In the genomic region with DNA sequence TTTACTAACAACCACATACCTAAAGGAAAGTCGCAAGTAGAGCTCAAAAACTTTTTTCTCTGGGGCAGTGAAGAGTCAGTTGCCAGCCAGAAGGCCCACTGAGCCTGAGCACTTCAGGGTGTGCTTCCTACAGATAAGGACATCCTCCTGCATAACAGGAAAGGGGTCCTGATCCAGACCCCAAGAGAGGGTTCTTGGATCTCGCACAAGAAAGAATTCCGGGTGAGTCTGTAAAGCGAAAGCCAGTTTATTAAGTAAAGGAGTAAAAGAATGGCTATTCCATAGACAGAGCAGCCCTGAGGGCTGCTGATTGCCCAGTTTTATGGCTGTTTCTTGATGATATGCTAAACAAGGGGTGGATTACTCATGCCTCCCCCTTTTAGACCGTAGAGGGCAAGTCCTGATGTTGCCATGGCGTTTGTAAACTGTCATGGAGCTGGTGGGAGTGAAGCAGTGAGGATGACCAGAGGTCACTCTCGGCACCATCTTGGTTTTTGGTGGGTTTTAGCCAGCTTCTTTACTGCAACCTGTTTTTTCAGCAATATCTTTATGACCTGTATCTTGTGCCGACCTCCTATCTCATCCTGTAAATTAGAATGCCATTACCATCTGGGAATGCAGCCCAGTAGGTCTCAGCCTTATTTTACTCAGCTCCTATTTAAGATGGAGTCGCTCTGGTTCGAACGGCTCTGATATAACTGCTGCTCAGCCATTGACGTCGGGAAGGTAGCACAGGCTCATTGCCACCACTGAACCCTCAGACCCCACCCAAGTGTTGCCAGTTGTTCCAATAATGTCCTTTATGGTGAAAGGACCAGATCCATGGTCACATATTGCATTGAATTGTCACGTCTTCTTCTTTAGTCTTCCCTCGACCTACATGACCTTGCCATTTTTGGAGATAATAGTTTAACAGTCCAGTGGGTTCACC, we compare ENCODE assay signal across 12 cellular contexts.
DNase-seq lines count a peak whose midpoint lies in the region; FAIRE-seq and TF ChIP-seq lines count a peak whose summit lies in the region.
"Had no signal": no experiment of that assay in that cellular context is flagged by ENCODE, and none has a peak within 500 bp of the region (broad histone marks: within the 10 kb centered on the region; RNA-seq: fewer than 3 reads in every experiment).

No MANE protein-coding gene starts in this region.

- TF ChIP-seq POLR2A in endothelial cell of umbilical vein (IDR thresholded peaks at IDR 0.05; ENCODE audit: low read depth, low read length) = no peak
- no peak for TF ChIP-seq POLR2A in uterus (IDR thresholded peaks at IDR 0.05)

- H3K4me1 ChIP-seq in PC-9 (replicated peaks; ENCODE audit: insufficient read depth) = peaks cover 79% of the 10 kb centered on the region
- H3K4me1 ChIP-seq in endothelial cell of umbilical vein (ENCODE audit: control insufficient read depth, extremely low read depth, insufficient read depth, low read length) = peaks cover 41% of the 10 kb centered on the region
- H3K4me1 ChIP-seq in uterus = peaks cover 22 to 35% of the 10 kb centered on the region in 2 donors

- H2AFZ ChIP-seq in PC-9 = no peak overlapping the region
- H2AFZ ChIP-seq in endothelial cell of umbilical vein (ENCODE audit: low read depth, low read length) = peak overlapping the region; percentile 33

- H3F3A ChIP-seq in PC-9 (ENCODE audit: insufficient read depth, low read depth) = peaks cover 53% of the 10 kb centered on the region

- peak overlapping the region; percentile 70 to 91 (median 87) for H3K27ac Mint-ChIP-seq in nephron
- H3K27ac Mint-ChIP-seq: activated B cell treated with CpG ODN at 0.5 μM for 24 hours had no signal

- H4K20me1 ChIP-seq in PC-9 (ENCODE audit: insufficient read depth) (no peaks in the 10 kb centered on the region), endothelial cell of umbilical vein (replicated peaks; ENCODE audit: control insufficient read depth, extremely low read depth, insufficient read depth, low read length) (no peaks in the 10 kb centered on the region)

- CTCF ChIA-PET in PC-9 (lab: Charles Lee) = interaction anchor here (0.7 to 1.1 kb wide), 2 partner anchors 11 to 221 kb away, joined by 4 to 5 read pairs; no protein-coding TSS in a partner anchor
- CTCF ChIA-PET in endothelial cell of umbilical vein (lab: Charles Lee) = interaction anchor here (0.8 to 4.0 kb wide), 13 partner anchors 10 to 192 kb away, joined by 3 to 25 read pairs (median 5); no protein-coding TSS in a partner anchor

- H3K9me2 ChIP-seq in PC-9 (ENCODE audit: insufficient read depth) = no peaks in the 10 kb centered on the region

- H3K9me3 Mint-ChIP-seq in nephron = peaks cover 35% of the 10 kb centered on the region

- intact Hi-C loops in PC-9 (cut with micrococcal nuclease; ENCODE audit: unreplicated experiment) (loop anchor here (5.0 kb wide), 1 partner anchor 80 kb away; no protein-coding TSS in a partner anchor), endothelial cell of umbilical vein (cut with micrococcal nuclease) (loop anchor here (1.0 kb wide), 2 partner anchors 12 to 192 kb away; no protein-coding TSS in a partner anchor), uterus (cut with DNase I; ENCODE audit: low total_unique reads) (no loop called here)

- H3K79me2 ChIP-seq in PC-9 (ENCODE audit: low read depth) (no peaks in the 10 kb centered on the region), endothelial cell of umbilical vein (ENCODE audit: control insufficient read depth, insufficient read depth, low read length) (no peaks in the 10 kb centered on the region)

- peak overlapping the region; percentile 100 for H3K27ac ChIP-seq in PC-9
- H3K27ac ChIP-seq in endothelial cell of umbilical vein (ENCODE audit: insufficient read depth, low read depth, low read length) = peak overlapping the region; percentile 96
- peak overlapping the region; percentile 94 to 95 for H3K27ac ChIP-seq in uterus

- POLR2A ChIA-PET in PC-9 (lab: Charles Lee; ENCODE audit: unreplicated experiment) (interaction anchor here (0.7 kb wide), 1 partner anchor 25 kb away, joined by 5 read pairs; no protein-coding TSS in a partner anchor), endothelial cell of umbilical vein (lab: Charles Lee) (interaction anchor here (1.6 to 3.4 kb wide), 3 partner anchors 11 to 26 kb away, joined by 3 to 19 read pairs (median 18); no protein-coding TSS in a partner anchor)

- no peaks in the 10 kb centered on the region for H3K27me3 ChIP-seq in PC-9 (ENCODE audit: insufficient read depth, low read depth)
- no peaks in the 10 kb centered on the region for H3K27me3 ChIP-seq in endothelial cell of umbilical vein (ENCODE audit: control insufficient read depth in 2 of 2, insufficient read depth in 2 of 2, low read length in 2 of 2)
- H3K27me3 ChIP-seq in uterus = no peaks in the 10 kb centered on the region

- peaks cover 31% of the 10 kb centered on the region for H3K4me1 Mint-ChIP-seq in nephron

- DNase-seq in PC-9 (no peak), endothelial cell of umbilical vein (ENCODE audit: low read depth, low spot score) (peak; percentile 91), uterus (peak; percentile 56 to 85), COLO829 (ENCODE audit: low spot score) (no peak), NCI-H69 (lab: John Stamatoyannopoulos, UW) (no peak), anterior cingulate cortex (lab: John Stamatoyannopoulos, UW) (no peak)
- DNase-seq: activated B cell treated with CpG ODN at 0.5 μM for 24 hours; activated effector memory CD4-positive, alpha-beta T cell treated with anti-CD3 and anti-CD28 coated beads, Interleukin-2, amount 50 U/mL, for 16 hours; NCI-H1436; stimulated activated naive CD4-positive, alpha-beta T cell treated with Interleukin-2 at 50 U/mL for 16 hours had no signal

- no peaks in the 10 kb centered on the region for H3K9me3 ChIP-seq in PC-9 (ENCODE audit: insufficient read depth, low read depth)
- no peaks in the 10 kb centered on the region for H3K9me3 ChIP-seq in endothelial cell of umbilical vein (replicated peaks; ENCODE audit: control insufficient read depth, insufficient read depth, low read length)
- no peaks in the 10 kb centered on the region for H3K9me3 ChIP-seq in uterus

- H3K4me3 Mint-ChIP-seq in nephron = no peak overlapping the region
- H3K4me3 Mint-ChIP-seq: activated B cell treated with CpG ODN at 0.5 μM for 24 hours had no signal

- no TSS peak for BruUV-seq in PC-9 (replicated peaks; lab: Mats Ljungman, UMichigan)
- no TSS peak for BruUV-seq in endothelial cell of umbilical vein (replicated peaks; lab: Mats Ljungman, UMichigan)

- no peak overlapping the region for H3K4me3 ChIP-seq in PC-9
- peak overlapping the region in 1 of 3 experiments; percentile 8 for H3K4me3 ChIP-seq in endothelial cell of umbilical vein (replicated peaks in 1 of 3; ENCODE audit: insufficient read depth in 1 of 3, low read depth in 1 of 3, low read length in 3 of 3)
- no peak overlapping the region for H3K4me3 ChIP-seq in uterus

- peaks cover 5% of the 10 kb centered on the region for H3K27me3 Mint-ChIP-seq in nephron (ENCODE audit: low read depth)

- peaks cover 16% of the 10 kb centered on the region for H3K36me3 Mint-ChIP-seq in nephron (ENCODE audit: low read depth)

- H3K9me1 ChIP-seq in endothelial cell of umbilical vein (replicated peaks; ENCODE audit: control insufficient read depth, extremely low read depth, insufficient read depth, low read length) = no peaks in the 10 kb centered on the region

- dilution Hi-C loops in endothelial cell of umbilical vein (cut with MboI; ENCODE audit: extremely low pct_ligation_motif_present, low sequenced_read_pairs) = no loop called here

- peak overlapping the region; percentile 90 for H3K9ac ChIP-seq in endothelial cell of umbilical vein (replicated peaks; ENCODE audit: extremely low read depth, insufficient read depth, low read length)

- H3K36me3 ChIP-seq in PC-9 (ENCODE audit: low read depth) (no peaks in the 10 kb centered on the region), endothelial cell of umbilical vein (ENCODE audit: control insufficient read depth in 2 of 2, extremely low read depth in 1 of 2, insufficient read depth in 2 of 2, low read length in 2 of 2) (no peaks in the 10 kb centered on the region), uterus (no peaks in the 10 kb centered on the region)

- FAIRE-seq in endothelial cell of umbilical vein (lab: Jason Lieb, UNC) = peak; percentile 52
- FAIRE-seq: keratinocyte had no signal

- H3K4me2 ChIP-seq in PC-9 (peak overlapping the region; percentile 76), endothelial cell of umbilical vein (ENCODE audit: insufficient read depth, low read length) (peak overlapping the region; percentile 30)

- TF ChIP-seq CTCF in PC-9 (conservative IDR thresholded peaks at IDR 0.05) = no peak
- TF ChIP-seq CTCF in endothelial cell of umbilical vein (IDR thresholded peaks at IDR 0.05; ENCODE audit: extremely low read depth in 1 of 2, insufficient read depth in 1 of 2, low read depth in 1 of 2, low read length in 2 of 2) = no peak
- no peak for TF ChIP-seq CTCF in nephron (IDR thresholded peaks at IDR 0.05; ENCODE audit: unreplicated experiment in 3 of 3)
- no peak for TF ChIP-seq CTCF in uterus (IDR thresholded peaks at IDR 0.05)

TF ChIP-seq in endothelial cell of umbilical vein, 7 proteins besides CTCF, POLR2A, EP300 and RAD21:
- TF ChIP-seq GATA2 (IDR thresholded peaks at IDR 0.05; ENCODE audit: insufficient read depth, insufficient read length, low read depth, low read length) = peak; percentile 46
- TF ChIP-seq, protein P1, sequence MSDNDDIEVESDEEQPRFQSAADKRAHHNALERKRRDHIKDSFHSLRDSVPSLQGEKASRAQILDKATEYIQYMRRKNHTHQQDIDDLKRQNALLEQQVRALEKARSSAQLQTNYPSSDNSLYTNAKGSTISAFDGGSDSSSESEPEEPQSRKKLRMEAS (IDR thresholded peaks at IDR 0.05; ENCODE audit: insufficient read depth, insufficient read length) = no peak
- no peak for TF ChIP-seq POLR2AphosphoS5 (IDR thresholded peaks at IDR 0.05; ENCODE audit: insufficient read depth, low read depth, low read length)
- peak; percentile 8 for TF ChIP-seq JUN (IDR thresholded peaks at IDR 0.05; ENCODE audit: borderline replicate concordance, insufficient read depth, insufficient read length, low read depth)
- TF ChIP-seq EZH2 (IDR thresholded peaks at IDR 0.05; ENCODE audit: borderline replicate concordance, low read depth, low read length, severe bottlenecking) = no peak
- TF ChIP-seq FOS (IDR thresholded peaks at IDR 0.05; ENCODE audit: borderline replicate concordance, insufficient read depth, low read length) = no peak

Comparison
In these comparisons a context has a peak if more than half of its experiments do, and no peak if none do; other contexts are left out.
1. DNase-seq: peak in endothelial cell of umbilical vein (single experiment) and uterus (2 of 2); none in PC-9 (0 of 2), COLO829 (single experiment), NCI-H69 (single experiment) and anterior cingulate cortex (0 of 58).
2. Peak in every context shown above with its lines, with median percentiles within 50 percentile points of each other: H3K27ac ChIP-seq.